ENCODE assay signal across 1 cellular context in the genomic region with DNA sequence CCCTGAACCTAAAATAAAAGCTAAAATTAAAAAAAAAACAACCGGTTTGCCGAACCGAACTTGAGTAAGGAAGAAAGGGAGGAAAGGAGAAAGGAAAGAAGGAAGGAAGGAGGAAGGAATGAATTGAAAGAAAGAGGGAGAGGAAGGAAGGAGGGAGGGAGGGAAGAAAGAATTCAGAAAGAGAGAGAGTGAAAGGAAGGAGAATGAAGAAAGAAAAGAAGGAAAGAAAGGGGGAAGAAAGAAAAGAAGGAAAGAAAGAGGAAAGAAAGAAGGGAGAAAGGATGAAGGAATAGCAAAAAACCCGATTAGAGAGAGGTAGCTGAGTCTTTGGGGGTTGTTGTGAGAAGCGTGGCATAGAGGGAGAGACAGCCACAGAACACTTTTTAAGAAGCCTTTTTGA.
TF ChIP-seq lines count a peak whose summit lies in the region.

No MANE protein-coding gene starts in this region.

TF ChIP-seq in SK-N-SH treated with all-trans-retinoic acid at 6 μM for 48 hours, 23 proteins besides CTCF, POLR2A, EP300 and RAD21 (continued from another document):
- TF ChIP-seq, protein P1, sequence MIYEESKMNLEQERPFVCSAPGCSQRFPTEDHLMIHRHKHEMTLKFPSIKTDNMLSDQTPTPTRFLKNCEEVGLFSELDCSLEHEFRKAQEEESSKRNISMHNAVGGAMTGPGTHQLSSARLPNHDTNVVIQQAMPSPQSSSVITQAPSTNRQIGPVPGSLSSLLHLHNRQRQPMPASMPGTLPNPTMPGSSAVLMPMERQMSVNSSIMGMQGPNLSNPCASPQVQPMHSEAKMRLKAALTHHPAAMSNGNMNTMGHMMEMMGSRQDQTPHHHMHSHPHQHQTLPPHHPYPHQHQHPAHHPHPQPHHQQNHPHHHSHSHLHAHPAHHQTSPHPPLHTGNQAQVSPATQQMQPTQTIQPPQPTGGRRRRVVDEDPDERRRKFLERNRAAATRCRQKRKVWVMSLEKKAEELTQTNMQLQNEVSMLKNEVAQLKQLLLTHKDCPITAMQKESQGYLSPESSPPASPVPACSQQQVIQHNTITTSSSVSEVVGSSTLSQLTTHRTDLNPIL (CRISPR knock-in tag; IDR thresholded peaks at IDR 0.05; ENCODE audit: low read depth): no peak
- TF ChIP-seq, protein P2, sequence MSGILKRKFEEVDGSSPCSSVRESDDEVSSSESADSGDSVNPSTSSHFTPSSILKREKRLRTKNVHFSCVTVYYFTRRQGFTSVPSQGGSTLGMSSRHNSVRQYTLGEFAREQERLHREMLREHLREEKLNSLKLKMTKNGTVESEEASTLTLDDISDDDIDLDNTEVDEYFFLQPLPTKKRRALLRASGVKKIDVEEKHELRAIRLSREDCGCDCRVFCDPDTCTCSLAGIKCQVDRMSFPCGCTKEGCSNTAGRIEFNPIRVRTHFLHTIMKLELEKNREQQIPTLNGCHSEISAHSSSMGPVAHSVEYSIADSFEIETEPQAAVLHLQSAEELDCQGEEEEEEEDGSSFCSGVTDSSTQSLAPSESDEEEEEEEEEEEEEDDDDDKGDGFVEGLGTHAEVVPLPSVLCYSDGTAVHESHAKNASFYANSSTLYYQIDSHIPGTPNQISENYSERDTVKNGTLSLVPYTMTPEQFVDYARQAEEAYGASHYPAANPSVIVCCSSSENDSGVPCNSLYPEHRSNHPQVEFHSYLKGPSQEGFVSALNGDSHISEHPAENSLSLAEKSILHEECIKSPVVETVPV (CRISPR knock-in tag; IDR thresholded peaks at IDR 0.05): no peak
- no peak for TF ChIP-seq ZFP30 (CRISPR knock-in tag; IDR thresholded peaks at IDR 0.05)
